4 cellular contexts compared by ENCODE assay signal in the genomic region with DNA sequence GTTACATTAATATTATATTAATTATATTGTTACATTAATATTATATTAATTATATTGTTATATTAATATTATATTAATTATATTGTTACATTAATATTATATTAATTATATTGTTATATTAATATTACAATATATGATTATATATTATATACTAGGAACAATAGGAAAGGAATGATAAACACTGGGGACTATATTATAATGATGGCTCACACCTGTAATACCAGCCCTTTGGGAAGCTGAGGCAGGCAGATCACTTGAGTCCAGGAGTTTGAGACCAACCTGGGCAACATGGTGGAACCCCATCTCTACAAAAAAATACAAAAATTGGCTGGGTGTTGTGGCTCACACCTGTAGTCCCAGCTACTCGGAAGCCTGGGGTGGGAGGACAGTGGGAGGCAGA. TPM values are rescaled to one million over a fixed set of nuclear protein-coding genes. Genes with fewer than 3 reads are reported as not detected.
"Had no signal": no experiment of that assay in that cellular context is flagged by ENCODE, and none has a peak within 500 bp of the region (broad histone marks: within the 10 kb centered on the region; RNA-seq: fewer than 3 reads in every experiment).

No MANE protein-coding gene starts in this region.

RNA-seq across cellular contexts. Expression of a gene that starts 48.5 kb away (rescaled TPM):
- total RNA-seq: HepG2, HT-29, HT1080, IMR-90 had no signal
- polyA plus RNA-seq: HepG2, IMR-90 had no signal
